ENCODE assay signal across 8 cellular contexts in genomic region chr11:128547946-128548654, GRCh38. TPM values are rescaled to one million over a fixed set of nuclear protein-coding genes. Genes with fewer than 3 reads are reported as not detected.
DNase-seq lines count a peak whose midpoint lies in the region; ATAC-seq, FAIRE-seq and TF ChIP-seq lines count a peak whose summit lies in the region.

No MANE protein-coding gene starts in this region.

- no peak for ATAC-seq in left ventricle myocardium superior

- H3K36me3 ChIP-seq in left ventricle myocardium inferior, result no peaks in the 10 kb centered on the region
- H3K36me3 ChIP-seq in bronchial epithelial cell (ENCODE audit: control insufficient read depth, insufficient read depth, low read length), result no peaks in the 10 kb centered on the region
- H3K36me3 ChIP-seq in mucosa of stomach (ENCODE audit: control insufficient read depth, insufficient read depth, low read length), result no peaks in the 10 kb centered on the region

- DNase-seq in left ventricle myocardium inferior, result no peak
- no peak for DNase-seq in left ventricle myocardium superior
- DNase-seq in bronchial epithelial cell (ENCODE audit: low read depth), result no peak
- no peak for DNase-seq in NCI-H510A (lab: John Stamatoyannopoulos, UW)
- DNase-seq in DMS53 (lab: John Stamatoyannopoulos, UW), result no peak
- no peak for DNase-seq in RKO (ENCODE audit: low spot score)
- DNase-seq in EL, result no peak

- TF ChIP-seq CTCF in left ventricle myocardium inferior (IDR thresholded peaks at IDR 0.05; ENCODE audit: borderline replicate concordance) (no peak), bronchial epithelial cell (IDR thresholded peaks at IDR 0.05; ENCODE audit: insufficient read depth, low read length, severe bottlenecking) (no peak)

- no peak for FAIRE-seq in bronchial epithelial cell (lab: Jason Lieb, UNC)

- H3K27me3 ChIP-seq in left ventricle myocardium inferior (ENCODE audit: low read depth) (no peaks in the 10 kb centered on the region), bronchial epithelial cell (ENCODE audit: control insufficient read depth, insufficient read depth, low read length) (peaks cover 2% of the 10 kb centered on the region), mucosa of stomach (ENCODE audit: control insufficient read depth, insufficient read depth, low read length) (no peaks in the 10 kb centered on the region)

- H3K27ac ChIP-seq in left ventricle myocardium inferior (replicated peaks), result peak overlapping the region; percentile 95

- H3K4me3 ChIP-seq in left ventricle myocardium inferior (peak overlapping the region; percentile 69), bronchial epithelial cell (ENCODE audit: low read depth, low read length) (peak overlapping the region; percentile 32), mucosa of stomach (ENCODE audit: low read length) (peak overlapping the region; percentile 18)

- H3K4me1 ChIP-seq in left ventricle myocardium inferior (peaks cover 81% of the 10 kb centered on the region), mucosa of stomach (ENCODE audit: control insufficient read depth, insufficient read depth, low read length) (peaks cover 7% of the 10 kb centered on the region)

- peak overlapping the region; percentile 42 for H3K9ac ChIP-seq in mucosa of stomach (ENCODE audit: low read length)

- intact Hi-C loops in left ventricle myocardium inferior (cut with micrococcal nuclease), result no loop called here
- intact Hi-C loops in left ventricle myocardium superior (cut with micrococcal nuclease), result no loop called here

- H3K9me3 ChIP-seq in left ventricle myocardium inferior (replicated peaks) (no peaks in the 10 kb centered on the region), mucosa of stomach (ENCODE audit: control insufficient read depth, low read length) (no peaks in the 10 kb centered on the region)

RNA-seq across cellular contexts. Expression of gene ETS1, which starts 39.3 kb away (rescaled TPM):
- total RNA-seq in left ventricle myocardium inferior (45.3 TPM), left ventricle myocardium superior (53.4 TPM), bronchial epithelial cell (45.4 and 62.7 TPM in 2 replicates)

Comparison
In these comparisons a context has a peak if more than half of its experiments do, and no peak if none do; other contexts are left out.
1. H3K4me3 ChIP-seq: peak in every context shown above with its lines; median percentile 69 in left ventricle myocardium inferior; 32 in bronchial epithelial cell; 18 in mucosa of stomach.